In the genomic region with DNA sequence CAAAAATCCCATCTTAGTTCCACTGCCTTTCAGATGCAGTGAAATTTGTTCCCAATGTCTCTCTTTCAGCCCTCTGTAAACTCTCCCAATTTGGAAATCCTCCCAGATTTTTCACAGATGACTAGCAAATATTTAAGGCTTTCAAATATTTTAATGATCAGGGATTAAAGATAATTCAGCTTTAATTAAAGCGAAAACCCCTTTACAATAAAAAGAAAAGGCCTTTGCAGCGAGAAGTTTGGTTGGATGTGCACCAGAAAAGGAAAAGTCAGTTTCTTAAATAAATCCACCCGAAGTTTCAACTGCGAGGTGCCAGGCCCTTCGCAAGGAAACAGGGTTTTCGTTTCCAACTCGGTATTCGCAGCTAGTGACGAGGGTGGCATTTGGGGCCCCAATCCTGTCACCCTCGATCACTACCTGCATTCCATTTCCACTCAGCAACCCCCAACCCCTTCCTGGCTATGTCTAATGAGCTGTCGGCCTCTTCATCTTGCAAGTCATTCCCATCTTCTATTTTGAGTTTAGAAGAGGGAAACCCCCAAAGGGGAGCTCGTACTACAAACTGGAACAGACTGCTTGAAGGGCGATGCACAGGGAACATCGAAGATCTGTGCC, we compare ENCODE assay signal across 21 cellular contexts. TPM values are rescaled to one million over a fixed set of nuclear protein-coding genes. Genes with fewer than 3 reads are reported as not detected.
A peak's percentile ranks its signal among the peaks of the same experiment; 100 is the strongest.
DNase-seq lines count a peak whose midpoint lies in the region; ATAC-seq, FAIRE-seq and TF ChIP-seq lines count a peak whose summit lies in the region.
"Had no signal": no experiment of that assay in that cellular context is flagged by ENCODE, and none has a peak within 500 bp of the region (broad histone marks: within the 10 kb centered on the region; RNA-seq: fewer than 3 reads in every experiment).

No MANE protein-coding gene starts in this region.

- H3K4me2 ChIP-seq in GM12878 (ENCODE audit: control insufficient read depth, insufficient read depth) (no peak overlapping the region; the same call in 1 of the 2 replicates), PC-3 (ENCODE audit: low read length) (no peak overlapping the region)

- POLR2A ChIA-PET in CD4-positive, alpha-beta T cell (lab: Charles Lee): no interaction called here
- POLR2A ChIA-PET in GM12878 (lab: Charles Lee): no interaction called here
- POLR2A ChIA-PET in naive thymus-derived CD8-positive, alpha-beta T cell (lab: Charles Lee): no interaction called here
- POLR2A ChIA-PET in PC-3 (lab: Charles Lee; ENCODE audit: unreplicated experiment): no interaction called here

- no peak for FAIRE-seq in GM12878 (lab: Jason Lieb, UNC)
- no peak for FAIRE-seq in GM12891 (lab: Jason Lieb, UNC)
- FAIRE-seq: bronchial epithelial cell, GM12892 had no signal

- peak overlapping the region; percentile 11 for H3K4me3 Mint-ChIP-seq in CD4-positive, alpha-beta T cell
- peak overlapping the region in 6 of 10 donors; percentile 14 to 58 (median 27) for H3K4me3 Mint-ChIP-seq in naive thymus-derived CD8-positive, alpha-beta T cell

- CTCF ChIA-PET in CD4-positive, alpha-beta T cell (lab: Charles Lee): no interaction called here
- CTCF ChIA-PET in GM12878 (lab: Yijun Ruan, JAX): interaction anchor here (1.2 kb wide), 2 partner anchors 131 to 187 kb away, joined by 3 to 5 read pairs; no protein-coding TSS in a partner anchor
- CTCF ChIA-PET in PC-3 (lab: Charles Lee): no interaction called here

- no peak for TF ChIP-seq CTCF in CD4-positive, alpha-beta T cell (IDR thresholded peaks at IDR 0.05)
- TF ChIP-seq CTCF in GM12878 (IDR thresholded peaks at IDR 0.05 in 2 of 3, conservative IDR thresholded peaks at IDR 0.05 in 1 of 3; ENCODE audit: control insufficient read depth in 2 of 3, extremely low read depth in 1 of 3, insufficient read depth in 1 of 3, low read depth in 3 of 3, low read length in 3 of 3) (no peak), PC-3 (conservative IDR thresholded peaks at IDR 0.05; ENCODE audit: low read depth, low read length) (no peak)

- H3K27me3 ChIP-seq in CD4-positive, alpha-beta T cell (ENCODE audit: control insufficient read depth, insufficient read depth, low read length): peaks cover 93% of the 10 kb centered on the region
- H3K27me3 ChIP-seq in H7 (ENCODE audit: control insufficient read depth, insufficient read depth, low read length) (peaks cover 97% of the 10 kb centered on the region), GM12878 (replicated peaks in 1 of 2; ENCODE audit: control insufficient read depth in 2 of 2, insufficient read depth in 2 of 2, low read length in 1 of 2) (peaks cover 23 to 54% of the 10 kb centered on the region in 2 experiments), PC-3 (ENCODE audit: low read length) (peaks cover 53% of the 10 kb centered on the region)

- H3K9me3 ChIP-seq in CD4-positive, alpha-beta T cell (ENCODE audit: control insufficient read depth, low read length): no peaks in the 10 kb centered on the region
- H3K9me3 ChIP-seq in GM12878 (replicated peaks; ENCODE audit: control insufficient read depth, insufficient read depth, low read length) (no peaks in the 10 kb centered on the region; the same call in 2 of the 3 replicates), PC-3 (ENCODE audit: low read length) (no peaks in the 10 kb centered on the region)
- H3K9me3 ChIP-seq: gastroesophageal sphincter had no signal

- H3K36me3 Mint-ChIP-seq in CD4-positive, alpha-beta T cell (ENCODE audit: low read depth): no peaks in the 10 kb centered on the region
- no peaks in the 10 kb centered on the region for H3K36me3 Mint-ChIP-seq in naive thymus-derived CD8-positive, alpha-beta T cell

- no peak overlapping the region for H2AFZ ChIP-seq in GM12878 (ENCODE audit: control insufficient read depth, low read depth, low read length)
- H2AFZ ChIP-seq in PC-3 (ENCODE audit: low read length): no peak overlapping the region

- TF ChIP-seq EP300 in GM12878 (IDR thresholded peaks at IDR 0.05; ENCODE audit: borderline replicate concordance in 1 of 2, control insufficient read depth in 1 of 2, low read depth in 2 of 2, low read length in 2 of 2): no peak

- SMC1A ChIA-PET in GM12878 (lab: Charles Lee; ENCODE audit: uncharacterized antibody, unreplicated experiment): interaction anchor here (1.0 kb wide), 1 partner anchor 551 kb away, joined by 3 read pairs; no protein-coding TSS in a partner anchor

- no TSS peak for BruUV-seq in GM12878 (replicated peaks; lab: Mats Ljungman, UMichigan)
- BruUV-seq in PC-3 (replicated peaks; lab: Mats Ljungman, UMichigan): no TSS peak

- no peaks in the 10 kb centered on the region for H3K9me3 Mint-ChIP-seq in CD4-positive, alpha-beta T cell
- H3K9me3 Mint-ChIP-seq in naive thymus-derived CD8-positive, alpha-beta T cell: peaks cover 0 to 6% (median 0%) of the 10 kb centered on the region in 9 donors
- H3K9me3 Mint-ChIP-seq: activated naive CD4-positive, alpha-beta T cell treated with anti-CD3 and anti-CD28 coated beads, Interleukin-2, amount 50 U/mL, for 72 hours; dendritic cell treated with granulocyte-macrophage colony-stimulating factor and Interleukin-4, amounts not matched to agents 40 ng/mL and 50 ng/mL, for 4 days had no signal

- H3F3A ChIP-seq in PC-3 (ENCODE audit: low read length, unreplicated experiment): no peaks in the 10 kb centered on the region

- no peak overlapping the region for H3K27ac ChIP-seq in CD4-positive, alpha-beta T cell (ENCODE audit: low read depth, low read length)
- no peak overlapping the region for H3K27ac ChIP-seq in GM12878 (ENCODE audit: control insufficient read depth, insufficient read depth)
- H3K27ac ChIP-seq in PC-3 (ENCODE audit: low read length): no peak overlapping the region
- H3K27ac ChIP-seq: gastroesophageal sphincter, SJSA1, skin epidermis had no signal

- in situ Hi-C loops in GM12878 (cut with MboI): no loop called here

- no peak for TF ChIP-seq POLR2A in GM12878 (IDR thresholded peaks at IDR 0.05; ENCODE audit: low read depth, low read length)
- TF ChIP-seq POLR2A in GM12891 (IDR thresholded peaks at IDR 0.05; ENCODE audit: low read depth, low read length): no peak

- no peak for ATAC-seq in CD4-positive, alpha-beta T cell (ENCODE audit: poor library complexity)
- ATAC-seq in GM12878: no peak
- no peak for ATAC-seq in naive thymus-derived CD8-positive, alpha-beta T cell
- ATAC-seq in PC-3: no peak
- ATAC-seq: gastroesophageal sphincter had no signal

- DNase-seq in CD4-positive, alpha-beta T cell: no peak
- DNase-seq in H7 (peak; percentile 24), GM12878 (ENCODE audit: low read depth, low spot score) (no peak), GM12891 (ENCODE audit: insufficient read length, low spot score) (no peak), PC-3 (no peak)
- no peak for DNase-seq in naive thymus-derived CD8-positive, alpha-beta T cell
- DNase-seq in activated effector memory CD4-positive, alpha-beta T cell treated with anti-CD3 and anti-CD28 coated beads, Interleukin-2, amount 50 U/mL, for 16 hours: no peak
- DNase-seq: activated CD4-positive, alpha-beta T cell treated with anti-CD3 and anti-CD28 coated beads for 4 hours; stimulated activated CD4-positive, alpha-beta T cell treated with anti-CD3 and anti-CD28 coated beads, Interleukin-4, amount 100 ng/mL, for 24 hours; T1000 had no signal

- intact Hi-C loops in CD4-positive, alpha-beta T cell (cut with DNase I, micrococcal nuclease): no loop called here
- intact Hi-C loops in GM12878 (cut with micrococcal nuclease; ENCODE audit: unreplicated experiment) (no loop called here), PC-3 (cut with micrococcal nuclease) (no loop called here)

- H3K4me3 ChIP-seq in H7 (ENCODE audit: insufficient read depth, low read depth, low read length): peak overlapping the region; percentile 55; the same call in 1 of the 2 replicates
- no peak overlapping the region for H3K4me3 ChIP-seq in GM12878
- no peak overlapping the region for H3K4me3 ChIP-seq in PC-3 (ENCODE audit: low read length)
- H3K4me3 ChIP-seq: SJSA1 had no signal

- WGBS in GM12878 (ENCODE audit: insufficient coverage, insufficient replicate concordance, low lambda C conversion rate, missing lambda C conversion rate): 35% methylated on average over 14 of the region's 14 CpGs

- peaks cover 38% of the 10 kb centered on the region for H3K4me1 Mint-ChIP-seq in CD4-positive, alpha-beta T cell (ENCODE audit: low read depth)
- peaks cover 15 to 38% (median 28%) of the 10 kb centered on the region in 4 donors for H3K4me1 Mint-ChIP-seq in naive thymus-derived CD8-positive, alpha-beta T cell

- H3K9me2 ChIP-seq in PC-3 (replicated peaks; ENCODE audit: low read length): no peaks in the 10 kb centered on the region

- RAD21 ChIA-PET in GM12878 (lab: Charles Lee; ENCODE audit: unreplicated experiment): interaction anchor here (1.3 kb wide), 1 partner anchor 42 kb away, joined by 5 read pairs; no protein-coding TSS in a partner anchor

- H3K4me1 ChIP-seq in GM12878 (ENCODE audit: control insufficient read depth, insufficient read depth, low read length) (no peaks in the 10 kb centered on the region), PC-3 (ENCODE audit: insufficient read depth, low read length) (no peaks in the 10 kb centered on the region)

- no peak overlapping the region for H3K27ac Mint-ChIP-seq in CD4-positive, alpha-beta T cell
- H3K27ac Mint-ChIP-seq in naive thymus-derived CD8-positive, alpha-beta T cell: no peak overlapping the region
- H3K27ac Mint-ChIP-seq: activated naive CD4-positive, alpha-beta T cell treated with anti-CD3 and anti-CD28 coated beads, Interleukin-2, amount 50 U/mL, for 72 hours; dendritic cell treated with granulocyte-macrophage colony-stimulating factor and Interleukin-4, amounts not matched to agents 40 ng/mL and 50 ng/mL, for 4 days had no signal

- peaks cover 85% of the 10 kb centered on the region for H3K27me3 Mint-ChIP-seq in CD4-positive, alpha-beta T cell
- peaks cover 49 to 86% (median 74%) of the 10 kb centered on the region in 5 donors for H3K27me3 Mint-ChIP-seq in naive thymus-derived CD8-positive, alpha-beta T cell

- H4K20me1 ChIP-seq in GM12878 (ENCODE audit: control insufficient read depth, insufficient read depth) (no peaks in the 10 kb centered on the region), PC-3 (ENCODE audit: low read length) (no peaks in the 10 kb centered on the region)

- H3K79me2 ChIP-seq in GM12878 (ENCODE audit: control insufficient read depth, insufficient read depth, low read length) (no peaks in the 10 kb centered on the region), PC-3 (ENCODE audit: low read length) (no peaks in the 10 kb centered on the region)

- no peak for TF ChIP-seq RAD21 in GM12878 (IDR thresholded peaks at IDR 0.05; ENCODE audit: insufficient read depth, low read depth, low read length)

- H3K9ac ChIP-seq in GM12878 (ENCODE audit: control insufficient read depth, insufficient read depth, low read length): no peak overlapping the region
- no peak overlapping the region for H3K9ac ChIP-seq in PC-3 (ENCODE audit: low read length)

- no peaks in the 10 kb centered on the region for H3K36me3 ChIP-seq in H7 (replicated peaks; ENCODE audit: control insufficient read depth, insufficient read depth, low read length)
- H3K36me3 ChIP-seq in GM12878 (ENCODE audit: control insufficient read depth in 2 of 2, insufficient read depth in 2 of 2, low read length in 1 of 2): no peaks in the 10 kb centered on the region
- no peaks in the 10 kb centered on the region for H3K36me3 ChIP-seq in PC-3 (ENCODE audit: low read depth, low read length)
- H3K36me3 ChIP-seq: gastroesophageal sphincter, SJSA1 had no signal

RNA-seq across cellular contexts. Expression of gene RAX, which starts 1.5 kb away (rescaled TPM):
- not detected for total RNA-seq in CD4-positive, alpha-beta T cell
- total RNA-seq in H7 (2014; rRNA removed; shearing (Covaris generic)): not detected in 2 replicates
- not detected in 2 replicates for total RNA-seq in GM12878 (2013; cell fraction: nucleolus; rRNA removed)
- total RNA-seq in GM12878 (2014; rRNA removed) (not detected in 2 replicates), GM12878 (2014; rRNA removed; fragmentation: Illumina TruSeq; extraction: Trizol) (not detected in 2 replicates), GM12878 (2021) (not detected in 2 replicates), PC-3 (2014; rRNA removed) (not detected in 2 replicates)
- polyA plus RNA-seq in GM12878 (2011; ENCODE audit: low read depth): not detected
- polyA plus RNA-seq in GM12878 (2011; rRNA removed) (not detected in 2 replicates), GM12878 (2014; fragmentation: Illumina TruSeq; extraction: Trizol) (not detected in 2 replicates), GM12878 (2014; fragmentation: Nextera tagmentation; extraction: Ambion mirVana) (not detected), GM12878 (2014; rRNA removed) (not detected in 2 replicates), GM12878 (2016; fragmentation: Nextera tagmentation; extraction: Ambion mirVana) (not detected)
- not detected in 2 replicates for polyA plus RNA-seq in GM12878 (2011; cell fraction: cytosol; rRNA removed)
- not detected in 2 replicates for polyA plus RNA-seq in GM12878 (2011; cell fraction: nucleus; rRNA removed)
- not detected in 2 replicates for polyA plus RNA-seq in GM12878 (2012)
- polyA minus RNA-seq in GM12878 (2011; rRNA and poly(A)+ RNA removed): not detected in 2 replicates
- not detected in 2 replicates for polyA minus RNA-seq in GM12878 (2011; cell fraction: cytosol; rRNA and poly(A)+ RNA removed)
- polyA minus RNA-seq in GM12878 (2011; cell fraction: nucleus; rRNA and poly(A)+ RNA removed): not detected in 2 replicates
- total RNA-seq in naive thymus-derived CD8-positive, alpha-beta T cell: not detected
- polyA plus RNA-seq in naive thymus-derived CD8-positive, alpha-beta T cell: not detected
- polyA plus RNA-seq in GM12891 (2012; ENCODE audit: low read depth, missing spikeins): not detected
- total RNA-seq: bronchial epithelial cell, epithelial cell of proximal tubule, G401, gastroesophageal sphincter, liver, SJSA1, temporal lobe had no signal
- polyA plus RNA-seq: liver had no signal

RNA-seq across cellular contexts. Expression of gene CPLX4, which starts 46.7 kb away (rescaled TPM):
- total RNA-seq in CD4-positive, alpha-beta T cell: not detected
- total RNA-seq in H7 (2014; rRNA removed; shearing (Covaris generic)): not detected in 2 replicates
- total RNA-seq in GM12878 (2013; cell fraction: nucleolus; rRNA removed): not detected in 2 replicates
- total RNA-seq in GM12878 (2014; rRNA removed) (not detected in 2 replicates), GM12878 (2014; rRNA removed; fragmentation: Illumina TruSeq; extraction: Trizol) (not detected in 2 replicates), GM12878 (2021) (not detected in 2 replicates), PC-3 (2014; rRNA removed) (not detected in 2 replicates)
- not detected for polyA plus RNA-seq in GM12878 (2011; ENCODE audit: low read depth)
- polyA plus RNA-seq in GM12878 (2011; rRNA removed) (not detected in 2 replicates), GM12878 (2014; fragmentation: Illumina TruSeq; extraction: Trizol) (not detected in 2 replicates), GM12878 (2014; fragmentation: Nextera tagmentation; extraction: Ambion mirVana) (not detected), GM12878 (2014; rRNA removed) (not detected in 2 replicates), GM12878 (2016; fragmentation: Nextera tagmentation; extraction: Ambion mirVana) (not detected)
- polyA plus RNA-seq in GM12878 (2011; cell fraction: cytosol; rRNA removed): not detected in 2 replicates
- not detected in 2 replicates for polyA plus RNA-seq in GM12878 (2011; cell fraction: nucleus; rRNA removed)
- not detected in 2 replicates for polyA plus RNA-seq in GM12878 (2012)
- polyA minus RNA-seq in GM12878 (2011; rRNA and poly(A)+ RNA removed): not detected in 2 replicates
- not detected in 2 replicates for polyA minus RNA-seq in GM12878 (2011; cell fraction: cytosol; rRNA and poly(A)+ RNA removed)
- polyA minus RNA-seq in GM12878 (2011; cell fraction: nucleus; rRNA and poly(A)+ RNA removed): not detected in 2 replicates
- total RNA-seq in naive thymus-derived CD8-positive, alpha-beta T cell: not detected
- polyA plus RNA-seq in naive thymus-derived CD8-positive, alpha-beta T cell: not detected
- not detected for polyA plus RNA-seq in GM12891 (2012; ENCODE audit: low read depth, missing spikeins)
- total RNA-seq: activated naive CD4-positive, alpha-beta T cell treated with anti-CD3 and anti-CD28 coated beads, Interleukin-2, amount 50 U/mL, for 72 hours; bronchial epithelial cell; epithelial cell of proximal tubule; G401; gastroesophageal sphincter; liver; SJSA1 had no signal
- polyA plus RNA-seq: liver had no signal

RNA-seq across cellular contexts. Expression of gene GRP, which starts 51.8 kb away (rescaled TPM):
- not detected for total RNA-seq in CD4-positive, alpha-beta T cell
- total RNA-seq in H7 (2014; rRNA removed; shearing (Covaris generic)): 0.42 TPM in 1 of 2 replicates, not detected in the other
- total RNA-seq in GM12878 (2013; cell fraction: nucleolus; rRNA removed): not detected in 2 replicates
- not detected in 2 replicates for total RNA-seq in GM12878 (2014; rRNA removed)
- total RNA-seq in GM12878 (2014; rRNA removed; fragmentation: Illumina TruSeq; extraction: Trizol): not detected in 2 replicates
- total RNA-seq in GM12878 (2021): not detected in 2 replicates
- polyA plus RNA-seq in GM12878 (2011; ENCODE audit: low read depth): not detected
- polyA plus RNA-seq in GM12878 (2011; rRNA removed): not detected in 2 replicates
- not detected in 2 replicates for polyA plus RNA-seq in GM12878 (2011; cell fraction: cytosol; rRNA removed)
- not detected in 2 replicates for polyA plus RNA-seq in GM12878 (2011; cell fraction: nucleus; rRNA removed)
- polyA plus RNA-seq in GM12878 (2012): not detected in 2 replicates
- not detected in 2 replicates for polyA plus RNA-seq in GM12878 (2014; fragmentation: Illumina TruSeq; extraction: Trizol)
- not detected for polyA plus RNA-seq in GM12878 (2014; fragmentation: Nextera tagmentation; extraction: Ambion mirVana)
- not detected in 2 replicates for polyA plus RNA-seq in GM12878 (2014; rRNA removed)
- polyA plus RNA-seq in GM12878 (2016; fragmentation: Nextera tagmentation; extraction: Ambion mirVana): not detected
- polyA minus RNA-seq in GM12878 (2011; rRNA and poly(A)+ RNA removed): not detected in 2 replicates
- polyA minus RNA-seq in GM12878 (2011; cell fraction: cytosol; rRNA and poly(A)+ RNA removed): not detected in 2 replicates
- polyA minus RNA-seq in GM12878 (2011; cell fraction: nucleus; rRNA and poly(A)+ RNA removed): not detected in 2 replicates
- total RNA-seq in naive thymus-derived CD8-positive, alpha-beta T cell: not detected
- not detected for polyA plus RNA-seq in naive thymus-derived CD8-positive, alpha-beta T cell
- polyA plus RNA-seq in GM12891 (2012; ENCODE audit: low read depth, missing spikeins): not detected
- total RNA-seq in PC-3 (2014; rRNA removed): not detected in 2 replicates
- total RNA-seq: activated naive CD4-positive, alpha-beta T cell treated with anti-CD3 and anti-CD28 coated beads, Interleukin-2, amount 50 U/mL, for 72 hours; bronchial epithelial cell; epithelial cell of proximal tubule; G401; liver; SJSA1 had no signal
- polyA plus RNA-seq: liver had no signal
